In the genomic region with DNA sequence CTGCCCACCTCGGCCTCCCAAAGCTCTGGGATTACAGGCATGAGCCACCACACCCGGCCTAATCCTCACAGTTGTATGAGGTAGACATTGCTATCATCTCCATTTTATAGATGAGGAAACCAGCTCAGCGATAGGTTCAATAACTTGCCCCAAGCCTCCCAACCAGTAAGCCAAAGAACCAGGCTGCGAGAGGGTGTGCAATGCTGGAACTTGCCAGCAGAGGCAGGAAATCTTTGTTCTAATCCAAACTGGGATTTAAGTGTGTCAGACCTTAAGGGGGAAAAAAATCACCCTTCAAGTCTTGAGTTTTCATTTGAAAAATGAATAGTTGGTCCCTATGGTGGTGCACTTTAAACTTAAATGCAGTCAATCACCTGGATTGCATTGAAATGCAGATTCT, we compare ENCODE assay signal across 8 cellular contexts. TPM values are rescaled to one million over a fixed set of nuclear protein-coding genes. Genes with fewer than 3 reads are reported as not detected.
DNase-seq lines count a peak whose midpoint lies in the region; ATAC-seq, FAIRE-seq and TF ChIP-seq lines count a peak whose summit lies in the region.

No MANE protein-coding gene starts in this region.

- no peak overlapping the region for H3K27ac ChIP-seq in body of pancreas
- H3K27ac ChIP-seq in lower lobe of right lung = no peak overlapping the region

- H3K9me3 ChIP-seq in body of pancreas (no peaks in the 10 kb centered on the region), lower lobe of right lung (no peaks in the 10 kb centered on the region)

- TF ChIP-seq CTCF in D721Med (IDR thresholded peaks at IDR 0.05; ENCODE audit: insufficient read depth, missing control alignments) (peak; percentile 31), LNCaP clone FGC (IDR thresholded peaks at IDR 0.05; ENCODE audit: control insufficient read depth, extremely low read depth, insufficient read depth) (peak; percentile 22; the same call in 1 of the 2 replicates), body of pancreas (IDR thresholded peaks at IDR 0.05) (peak in 6 of 7 experiments; percentile 34 to 61 (median 52)), lower lobe of right lung (IDR thresholded peaks at IDR 0.05) (peak; percentile 54)

- no peak for TF ChIP-seq POLR2A in body of pancreas (IDR thresholded peaks at IDR 0.05)

- no peak for DNase-seq in D721Med (ENCODE audit: insufficient read length, low spot score)
- no peak for DNase-seq in LNCaP clone FGC (ENCODE audit: low read depth)
- peak; percentile 23 to 45 (median 40) for DNase-seq in body of pancreas
- no peak for DNase-seq in lower lobe of right lung
- no peak for DNase-seq in stimulated activated CD4-positive, alpha-beta T cell treated with anti-CD3 and anti-CD28 coated beads, Interleukin-2, amount 100 ng/mL, for 24 hours
- no peak for DNase-seq in activated naive CD4-positive, alpha-beta T cell treated with anti-CD3 and anti-CD28 coated beads, Interleukin-2, amount 50 U/mL, for 16 hours
- no peak for DNase-seq in NCI-H1930 (lab: John Stamatoyannopoulos, UW)

- FAIRE-seq in D721Med (lab: Jason Lieb, UNC) = no peak

- no peaks in the 10 kb centered on the region for H3K27me3 ChIP-seq in body of pancreas
- no peaks in the 10 kb centered on the region for H3K27me3 ChIP-seq in lower lobe of right lung (ENCODE audit: low read depth)

- ATAC-seq in body of pancreas (peak; percentile 58), lower lobe of right lung (peak; percentile 60 to 70), HG03520 (IDR thresholded peaks at IDR 0.05; ENCODE audit: unreplicated experiment) (no peak)

- peaks cover 15% of the 10 kb centered on the region for H3K4me1 ChIP-seq in body of pancreas
- H3K4me1 ChIP-seq in lower lobe of right lung = peaks cover 6% of the 10 kb centered on the region

- intact Hi-C loops in body of pancreas (cut with DNase I) (loop anchor here (5.0 to 10.0 kb wide), 2 partner anchors 259 to 631 kb away; no protein-coding TSS in a partner anchor), lower lobe of right lung (cut with DNase I) (loop anchor here (10.0 kb wide), 1 partner anchor 261 kb away; no protein-coding TSS in a partner anchor)

- no peaks in the 10 kb centered on the region for H3K36me3 ChIP-seq in body of pancreas (replicated peaks in 1 of 2; ENCODE audit: insufficient read depth in 1 of 2, low read depth in 2 of 2)
- H3K36me3 ChIP-seq in lower lobe of right lung = no peaks in the 10 kb centered on the region

- WGBS in body of pancreas, 2 donors = 62 to 64% methylated on average over 4 of the region's 4 CpGs

- no peak overlapping the region for H3K4me3 ChIP-seq in LNCaP clone FGC (ENCODE audit: low read depth, low read length)
- no peak overlapping the region for H3K4me3 ChIP-seq in body of pancreas
- H3K4me3 ChIP-seq in lower lobe of right lung = no peak overlapping the region

RNA-seq across cellular contexts. Expression of a gene that starts 20.1 kb away (rescaled TPM):
- total RNA-seq in body of pancreas (10 to 100 TPM in 1 of 2 donors, 1 to 10 TPM in 1; 9.9 to 15.2 TPM), lower lobe of right lung (11.4 TPM)

Comparison
In these comparisons a context has a peak if more than half of its experiments do, and no peak if none do; other contexts are left out.
1. DNase-seq: peak in body of pancreas (4 of 4); none in D721Med (single experiment), LNCaP clone FGC (single experiment), lower lobe of right lung (single experiment), stimulated activated CD4-positive, alpha-beta T cell treated with anti-CD3 and anti-CD28 coated beads, Interleukin-2, amount 100 ng/mL, for 24 hours (0 of 2), activated naive CD4-positive, alpha-beta T cell treated with anti-CD3 and anti-CD28 coated beads, Interleukin-2, amount 50 U/mL, for 16 hours (single experiment) and NCI-H1930 (0 of 2).
2. Peak in every context shown above with its lines, with median percentiles within 50 percentile points of each other: CTCF ChIP-seq.